Comparison of ENCODE assay signal across 27 cellular contexts in the genomic region with DNA sequence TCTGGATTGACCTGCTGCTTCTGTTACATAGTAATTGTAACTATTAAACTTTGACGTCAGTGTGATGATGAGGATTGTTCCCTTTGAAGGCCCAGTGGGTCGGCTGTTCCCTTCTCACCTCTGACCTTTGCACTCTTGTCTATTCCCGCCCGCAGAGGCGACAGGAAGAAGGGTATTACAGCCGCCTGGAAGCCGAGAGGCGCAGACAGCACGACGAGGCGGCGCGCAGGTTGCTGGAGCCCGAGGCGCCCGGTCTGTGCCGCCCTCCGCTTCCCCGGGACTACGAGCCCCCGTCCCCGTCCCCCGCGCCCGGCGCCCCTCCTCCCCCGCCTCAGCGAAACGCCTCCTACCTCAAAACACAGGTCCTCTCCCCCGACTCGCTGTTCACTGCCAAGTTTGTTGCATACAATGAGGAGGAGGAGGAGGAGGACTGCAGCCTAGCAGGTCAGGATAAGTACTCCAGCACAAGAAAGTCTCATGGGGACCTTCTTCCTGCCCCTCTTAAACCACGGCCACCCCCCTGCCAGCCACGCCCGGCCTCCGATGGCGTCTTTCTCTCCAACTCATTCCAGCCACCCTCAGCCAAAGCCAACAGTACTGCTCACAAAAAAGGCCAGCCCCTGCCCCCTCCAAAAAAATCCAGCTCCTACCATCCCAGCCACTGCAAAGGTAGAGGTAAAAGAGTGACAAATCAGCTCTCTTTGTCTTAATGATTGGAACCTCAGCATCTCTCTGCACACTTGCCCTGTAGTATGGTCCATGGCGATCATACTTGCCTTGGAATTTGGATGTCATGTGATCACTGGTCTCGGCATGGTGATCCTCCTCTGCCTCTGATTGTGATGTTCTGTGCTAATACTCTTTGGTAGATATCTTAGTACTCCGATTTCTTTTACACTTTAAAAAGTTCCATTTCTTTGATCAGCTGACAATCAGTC. TPM values are rescaled to one million over a fixed set of nuclear protein-coding genes. Genes with fewer than 3 reads are reported as not detected.
DNase-seq lines count a peak whose midpoint lies in the region; ATAC-seq and TF ChIP-seq lines count a peak whose summit lies in the region.
"Had no signal": no experiment of that assay in that cellular context is flagged by ENCODE, and none has a peak within 500 bp of the region (broad histone marks: within the 10 kb centered on the region; RNA-seq: fewer than 3 reads in every experiment).

No MANE protein-coding gene starts in this region.

- H3K27me3 Mint-ChIP-seq in mesothelial cell of epicardium (ENCODE audit: low read depth), result no peaks in the 10 kb centered on the region
- H3K27me3 Mint-ChIP-seq in stimulated activated naive B cell treated with anti-CD40 and anti-IgM and Interleukin-4, amounts not matched to agents 10 μg/mL and 1 μg/mL and 100 μg/mL, for 72 hours, result no peaks in the 10 kb centered on the region
- H3K27me3 Mint-ChIP-seq: activated B cell treated with CpG ODN at 0.5 μM for 24 hours; activated CD4-positive, alpha-beta memory T cell treated with anti-CD3 and anti-CD28 coated beads for 36 hours had no signal

- peak overlapping the region in 2 of 11 experiments; percentile 9 to 16; a peak in 1 of 22 replicates for H3K9ac ChIP-seq in BLaER1 treated with 17β-estradiol and CSF1 and Interleukin-3, amounts not matched to agents 10 nM and 100 nM

- no peak overlapping the region for H3K27ac Mint-ChIP-seq in mesothelial cell of epicardium
- H3K27ac Mint-ChIP-seq in stimulated activated naive B cell treated with anti-CD40 and anti-IgM and Interleukin-4, amounts not matched to agents 10 μg/mL and 1 μg/mL and 100 μg/mL, for 72 hours, result no peak overlapping the region
- H3K27ac Mint-ChIP-seq: activated B cell treated with CpG ODN at 0.5 μM for 24 hours; activated CD4-positive, alpha-beta memory T cell treated with anti-CD3 and anti-CD28 coated beads for 36 hours had no signal

- H3K9me3 Mint-ChIP-seq in mesothelial cell of epicardium, result no peaks in the 10 kb centered on the region
- peaks cover 0 to 2% of the 10 kb centered on the region in 2 donors for H3K9me3 Mint-ChIP-seq in stimulated activated naive B cell treated with anti-CD40 and anti-IgM and Interleukin-4, amounts not matched to agents 10 μg/mL and 1 μg/mL and 100 μg/mL, for 72 hours
- H3K9me3 Mint-ChIP-seq: activated B cell treated with CpG ODN at 0.5 μM for 24 hours; activated CD4-positive, alpha-beta memory T cell treated with anti-CD3 and anti-CD28 coated beads for 36 hours; H9 had no signal

- no peaks in the 10 kb centered on the region for H3K27me3 ChIP-seq in BLaER1 treated with 17β-estradiol and CSF1 and Interleukin-3, amounts not matched to agents 10 nM and 100 nM
- H3K27me3 ChIP-seq in left lung (no peaks in the 10 kb centered on the region), psoas muscle (ENCODE audit: insufficient read depth in 3 of 3, low read length in 2 of 3) (no peaks in the 10 kb centered on the region)
- H3K27me3 ChIP-seq: brain microvascular endothelial cell, Peyer's patch, sigmoid colon, vagina had no signal

- peak overlapping the region in 9 of 11 experiments; percentile 36 to 80 (median 66); a peak in 17 of 22 replicates for H3K4me2 ChIP-seq in BLaER1 treated with 17β-estradiol and CSF1 and Interleukin-3, amounts not matched to agents 10 nM and 100 nM

- peak; percentile 20 for ATAC-seq in esophagus mucosa
- peak; percentile 25 for ATAC-seq in left lung
- ATAC-seq in psoas muscle, result peak in 1 of 4 donors; percentile 19
- no peak for ATAC-seq in stimulated activated naive B cell treated with anti-CD40 and anti-IgM and Interleukin-4, amounts not matched to agents 10 μg/mL and 1 μg/mL and 100 μg/mL, for 72 hours (replicated peaks)

- CTCF ChIA-PET in RWPE1 (lab: Yijun Ruan, JAX), result no interaction called here

- 79 to 90% (median 82%) methylated on average over 35 to 39 of the region's 39 CpGs for WGBS in psoas muscle, 3 donors

- H3K36me3 ChIP-seq in BLaER1 treated with 17β-estradiol and CSF1 and Interleukin-3, amounts not matched to agents 10 nM and 100 nM, result peaks cover 53 to 96% (median 86%) of the 10 kb centered on the region in 11 experiments
- H3K36me3 ChIP-seq in left lung (peaks cover 0 to 64% of the 10 kb centered on the region in 2 donors), psoas muscle (ENCODE audit: insufficient read depth in 1 of 2, low read depth in 1 of 2) (peaks cover 2 to 81% of the 10 kb centered on the region in 2 donors)

- DNase-seq in left lung, result no peak
- no peak for DNase-seq in psoas muscle
- no peak for DNase-seq in mesothelial cell of epicardium (ENCODE audit: low spot score in 2 of 2, unreplicated experiment in 2 of 2)
- no peak for DNase-seq in RWPE1 (ENCODE audit: low spot score)
- no peak for DNase-seq in stimulated activated naive B cell treated with anti-CD40 and anti-IgM and Interleukin-4, amounts not matched to agents 10 μg/mL and 1 μg/mL and 100 μg/mL, for 72 hours
- no peak for DNase-seq in T-helper 9 cell
- DNase-seq: activated B cell treated with CpG ODN at 0.5 μM for 24 hours; activated CD4-positive, alpha-beta memory T cell treated with anti-CD3 and anti-CD28 coated beads for 36 hours; activated effector memory CD4-positive, alpha-beta T cell treated with anti-CD3 and anti-CD28 coated beads, Interleukin-2, amount 50 U/mL, for 16 hours; brain microvascular endothelial cell; cortex of kidney; DMS 273 treated with DMSO at 0.1 percent for 48 hours; H9; KG1; NCI-H1436 treated with DMSO at 0.1 percent for 48 hours; NCI-H510A treated with DMSO at 0.1 percent for 48 hours; NK-92 treated with Interleukin-12 subunit alpha and Interleukin-12 subunit beta, amount 100 ng/mL, for 24 hours; Peyer's patch; sigmoid colon; stimulated activated CD8-positive, alpha-beta memory T cell treated with anti-CD3 and anti-CD28 coated beads, Interleukin-4, amount 100 ng/mL, for 48 hours had no signal

- peaks cover 30 to 61% (median 49%) of the 10 kb centered on the region in 10 experiments for H3K4me1 ChIP-seq in BLaER1 treated with 17β-estradiol and CSF1 and Interleukin-3, amounts not matched to agents 10 nM and 100 nM
- H3K4me1 ChIP-seq in left lung, result peaks cover 7 to 14% of the 10 kb centered on the region in 2 donors
- no peaks in the 10 kb centered on the region for H3K4me1 ChIP-seq in psoas muscle
- H3K4me1 ChIP-seq: sigmoid colon, vagina had no signal

- intact Hi-C loops in left lung (cut with DNase I), result no loop called here
- intact Hi-C loops in psoas muscle (cut with DNase I), result no loop called here

- POLR2A ChIA-PET in RWPE1 (lab: Yijun Ruan, JAX; ENCODE audit: low non-redundant PET), result no interaction called here

- peaks cover 0 to 21% (median 4%) of the 10 kb centered on the region in 11 experiments; a peak in 5 of 22 replicates for H3K9me3 ChIP-seq in BLaER1 treated with 17β-estradiol and CSF1 and Interleukin-3, amounts not matched to agents 10 nM and 100 nM (replicated peaks in 1 of 11)
- H3K9me3 ChIP-seq in left lung (no peaks in the 10 kb centered on the region), psoas muscle (no peaks in the 10 kb centered on the region)
- H3K9me3 ChIP-seq: Peyer's patch, sigmoid colon, vagina had no signal

- H3K4me3 ChIP-seq in BLaER1 treated with 17β-estradiol and CSF1 and Interleukin-3, amounts not matched to agents 10 nM and 100 nM, result no peak overlapping the region
- H3K4me3 ChIP-seq in left lung (no peak overlapping the region), psoas muscle (no peak overlapping the region)
- H3K4me3 ChIP-seq: Peyer's patch, sigmoid colon, vagina had no signal

- peak overlapping the region in 7 of 11 experiments; percentile 3 to 75 (median 27); a peak in 7 of 22 replicates for H3K27ac ChIP-seq in BLaER1 treated with 17β-estradiol and CSF1 and Interleukin-3, amounts not matched to agents 10 nM and 100 nM
- H3K27ac ChIP-seq in left lung (peak overlapping the region in 1 of 2 donors; percentile 55), psoas muscle (peak overlapping the region; percentile 50), RWPE1 (no peak overlapping the region)
- H3K27ac ChIP-seq: brain microvascular endothelial cell, vagina had no signal

- H3K4me1 Mint-ChIP-seq in mesothelial cell of epicardium, result peaks cover 13% of the 10 kb centered on the region
- H3K4me1 Mint-ChIP-seq in stimulated activated naive B cell treated with anti-CD40 and anti-IgM and Interleukin-4, amounts not matched to agents 10 μg/mL and 1 μg/mL and 100 μg/mL, for 72 hours, result no peaks in the 10 kb centered on the region
- H3K4me1 Mint-ChIP-seq: activated B cell treated with CpG ODN at 0.5 μM for 24 hours, H9 had no signal

- TF ChIP-seq CTCF in left lung (IDR thresholded peaks at IDR 0.05) (no peak), psoas muscle (IDR thresholded peaks at IDR 0.05) (no peak), mesothelial cell of epicardium (IDR thresholded peaks at IDR 0.05; ENCODE audit: unreplicated experiment) (no peak), RWPE1 (conservative IDR thresholded peaks at IDR 0.05; ENCODE audit: low read depth) (no peak)

- no peak overlapping the region for H3K4me3 Mint-ChIP-seq in mesothelial cell of epicardium
- no peak overlapping the region for H3K4me3 Mint-ChIP-seq in stimulated activated naive B cell treated with anti-CD40 and anti-IgM and Interleukin-4, amounts not matched to agents 10 μg/mL and 1 μg/mL and 100 μg/mL, for 72 hours
- H3K4me3 Mint-ChIP-seq: activated B cell treated with CpG ODN at 0.5 μM for 24 hours; activated CD4-positive, alpha-beta memory T cell treated with anti-CD3 and anti-CD28 coated beads for 36 hours; H9 had no signal

- peaks cover 0 to 40% (median 0%) of the 10 kb centered on the region in 11 experiments; a peak in 2 of 22 replicates for H4K20me1 ChIP-seq in BLaER1 treated with 17β-estradiol and CSF1 and Interleukin-3, amounts not matched to agents 10 nM and 100 nM

- peaks cover 44% of the 10 kb centered on the region for H3K36me3 Mint-ChIP-seq in mesothelial cell of epicardium
- H3K36me3 Mint-ChIP-seq in stimulated activated naive B cell treated with anti-CD40 and anti-IgM and Interleukin-4, amounts not matched to agents 10 μg/mL and 1 μg/mL and 100 μg/mL, for 72 hours, result peaks cover 10 to 21% of the 10 kb centered on the region in 2 donors

RNA-seq across cellular contexts. Expression of gene KIF25, which starts 31.6 kb away (rescaled TPM):
- total RNA-seq in esophagus mucosa (not detected), left lung (1 to 10 TPM in 1 of 2 donors, under 1 TPM in 1; 0.63 to 1.2 TPM), psoas muscle (under 1 TPM in 2 of 4 donors, not detected in 2; 0.20 to 0.43 TPM), mesothelial cell of epicardium (0.47 to 1.6 TPM (median 0.95 TPM) in 3 replicates)
- under 1 TPM; 0.10 to 0.23 (median 0.14) TPM for polyA plus RNA-seq in psoas muscle
- total RNA-seq: activated B cell treated with CpG ODN at 0.5 μM for 24 hours; activated CD4-positive, alpha-beta memory T cell treated with anti-CD3 and anti-CD28 coated beads for 36 hours; HT-29; osteoblast; Peyer's patch; T-helper 2 cell treated with Interferon-gamma antibody and Interleukin-4, amounts not matched to agents 100 ng/mL and 5 ng/mL, for 36 hours; vagina had no signal
- polyA plus RNA-seq: AG04450 had no signal

Comparison
In these comparisons a context has a peak if more than half of its experiments do, and no peak if none do; other contexts are left out.
1. ATAC-seq: peak in esophagus mucosa (single experiment) and left lung (single experiment); none in stimulated activated naive B cell treated with anti-CD40 and anti-IgM and Interleukin-4, amounts not matched to agents 10 μg/mL and 1 μg/mL and 100 μg/mL, for 72 hours (0 of 2).